In the genomic region with DNA sequence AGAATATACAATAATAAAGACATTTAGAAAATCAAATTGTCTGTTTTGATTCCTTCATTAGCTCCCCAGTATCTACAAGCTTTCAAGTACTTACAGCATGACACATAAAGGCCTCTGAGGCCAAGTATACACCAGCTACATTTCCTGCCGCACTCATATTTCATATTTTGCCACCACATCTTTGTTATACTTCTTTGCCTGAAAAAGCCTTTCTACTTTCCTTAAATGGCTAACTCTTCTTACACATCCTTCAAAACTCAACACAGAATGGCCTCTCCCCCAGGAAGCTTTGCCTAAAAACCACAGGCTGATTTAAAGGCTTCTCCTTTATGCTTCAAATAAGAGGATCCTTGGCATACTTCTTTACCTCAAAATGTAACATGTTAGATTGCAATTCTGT, we compare ENCODE assay signal across 1 cellular context.
TF ChIP-seq lines count a peak whose summit lies in the region.

No MANE protein-coding gene starts in this region.

TF ChIP-seq in SK-N-SH treated with all-trans-retinoic acid at 6 μM for 48 hours, 23 proteins besides CTCF, POLR2A, EP300 and RAD21 (continued from another document):
- TF ChIP-seq, protein P1, sequence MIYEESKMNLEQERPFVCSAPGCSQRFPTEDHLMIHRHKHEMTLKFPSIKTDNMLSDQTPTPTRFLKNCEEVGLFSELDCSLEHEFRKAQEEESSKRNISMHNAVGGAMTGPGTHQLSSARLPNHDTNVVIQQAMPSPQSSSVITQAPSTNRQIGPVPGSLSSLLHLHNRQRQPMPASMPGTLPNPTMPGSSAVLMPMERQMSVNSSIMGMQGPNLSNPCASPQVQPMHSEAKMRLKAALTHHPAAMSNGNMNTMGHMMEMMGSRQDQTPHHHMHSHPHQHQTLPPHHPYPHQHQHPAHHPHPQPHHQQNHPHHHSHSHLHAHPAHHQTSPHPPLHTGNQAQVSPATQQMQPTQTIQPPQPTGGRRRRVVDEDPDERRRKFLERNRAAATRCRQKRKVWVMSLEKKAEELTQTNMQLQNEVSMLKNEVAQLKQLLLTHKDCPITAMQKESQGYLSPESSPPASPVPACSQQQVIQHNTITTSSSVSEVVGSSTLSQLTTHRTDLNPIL (CRISPR knock-in tag; IDR thresholded peaks at IDR 0.05; ENCODE audit: low read depth) = no peak
